8 cellular contexts compared by ENCODE assay signal in genomic region chr1:89781494-89782126, GRCh38. TPM values are rescaled to one million over a fixed set of nuclear protein-coding genes. Genes with fewer than 3 reads are reported as not detected.
DNase-seq lines count a peak whose midpoint lies in the region; ATAC-seq and TF ChIP-seq lines count a peak whose summit lies in the region.

No MANE protein-coding gene starts in this region.

- DNase-seq in CD4-positive, alpha-beta T cell: peak in 9 of 10 experiments; percentile 18 to 52 (median 35)
- DNase-seq in T-helper 2 cell treated with Interferon-gamma antibody and Interleukin-4, amounts not matched to agents 5 μg/mL and 100 μg/mL, for 36 hours (ENCODE audit: low spot score): peak; percentile 73
- DNase-seq in effector memory CD8-positive, alpha-beta T cell: peak; percentile 23 to 50 (median 27)
- DNase-seq in C1 segment of cervical spinal cord (lab: John Stamatoyannopoulos, UW) (no peak), cerebellar cortex (ENCODE audit: low spot score) (no peak), NCI-H1694 (lab: John Stamatoyannopoulos, UW) (no peak), GM19238 (ENCODE audit: insufficient read length, low spot score) (no peak)

- H3K27ac ChIP-seq in CD4-positive, alpha-beta T cell (ENCODE audit: low read depth, low read length): no peak overlapping the region

- intact Hi-C loops in CD4-positive, alpha-beta T cell (cut with DNase I, micrococcal nuclease): loop anchor here (2.0 kb wide), 2 partner anchors 23 to 205 kb away; no protein-coding TSS in a partner anchor

- H3K27ac Mint-ChIP-seq in CD4-positive, alpha-beta T cell: peak overlapping the region; percentile 54
- peak overlapping the region; percentile 24 for H3K27ac Mint-ChIP-seq in T-helper 2 cell treated with Interferon-gamma antibody and Interleukin-4, amounts not matched to agents 5 μg/mL and 100 μg/mL, for 36 hours
- peak overlapping the region in 1 of 2 donors; percentile 15 for H3K27ac Mint-ChIP-seq in effector memory CD8-positive, alpha-beta T cell

- CTCF ChIA-PET in CD4-positive, alpha-beta T cell (lab: Charles Lee): interaction anchor here (0.8 to 2.2 kb wide), 5 partner anchors 19 to 210 kb away, joined by 3 to 8 read pairs (median 4); no protein-coding TSS in a partner anchor

- H3K36me3 Mint-ChIP-seq in CD4-positive, alpha-beta T cell (ENCODE audit: low read depth): no peaks in the 10 kb centered on the region
- no peaks in the 10 kb centered on the region for H3K36me3 Mint-ChIP-seq in T-helper 2 cell treated with Interferon-gamma antibody and Interleukin-4, amounts not matched to agents 5 μg/mL and 100 μg/mL, for 36 hours (ENCODE audit: low read depth)
- H3K36me3 Mint-ChIP-seq in effector memory CD8-positive, alpha-beta T cell (ENCODE audit: insufficient read depth): peaks cover 3% of the 10 kb centered on the region

- no peak for TF ChIP-seq CTCF in CD4-positive, alpha-beta T cell (IDR thresholded peaks at IDR 0.05)

- peak; percentile 58 for ATAC-seq in CD4-positive, alpha-beta T cell (ENCODE audit: poor library complexity)
- ATAC-seq in GM21786 (IDR thresholded peaks at IDR 0.05; ENCODE audit: unreplicated experiment): peak; percentile 93
- peak; percentile 80 for ATAC-seq in effector memory CD8-positive, alpha-beta T cell (replicated peaks)

- H3K4me3 Mint-ChIP-seq in CD4-positive, alpha-beta T cell: peak overlapping the region; percentile 42
- H3K4me3 Mint-ChIP-seq in T-helper 2 cell treated with Interferon-gamma antibody and Interleukin-4, amounts not matched to agents 5 μg/mL and 100 μg/mL, for 36 hours: peak overlapping the region; percentile 39
- H3K4me3 Mint-ChIP-seq in effector memory CD8-positive, alpha-beta T cell: peak overlapping the region; percentile 6 to 20

- no peaks in the 10 kb centered on the region for H3K27me3 ChIP-seq in CD4-positive, alpha-beta T cell (ENCODE audit: control insufficient read depth, insufficient read depth, low read length)

- no peaks in the 10 kb centered on the region for H3K27me3 Mint-ChIP-seq in CD4-positive, alpha-beta T cell
- H3K27me3 Mint-ChIP-seq in T-helper 2 cell treated with Interferon-gamma antibody and Interleukin-4, amounts not matched to agents 5 μg/mL and 100 μg/mL, for 36 hours (ENCODE audit: low read depth): no peaks in the 10 kb centered on the region
- H3K27me3 Mint-ChIP-seq in effector memory CD8-positive, alpha-beta T cell: peaks cover 6 to 15% of the 10 kb centered on the region in 2 donors

- peaks cover 21% of the 10 kb centered on the region for H3K4me1 Mint-ChIP-seq in CD4-positive, alpha-beta T cell (ENCODE audit: low read depth)
- H3K4me1 Mint-ChIP-seq in T-helper 2 cell treated with Interferon-gamma antibody and Interleukin-4, amounts not matched to agents 5 μg/mL and 100 μg/mL, for 36 hours (ENCODE audit: low read depth): peaks cover 21% of the 10 kb centered on the region
- H3K4me1 Mint-ChIP-seq in effector memory CD8-positive, alpha-beta T cell (ENCODE audit: low read depth in 2 of 2): peaks cover 11 to 12% of the 10 kb centered on the region in 2 donors

- H3K9me3 ChIP-seq in CD4-positive, alpha-beta T cell (ENCODE audit: control insufficient read depth, low read length): no peaks in the 10 kb centered on the region

- no peaks in the 10 kb centered on the region for H3K9me3 Mint-ChIP-seq in CD4-positive, alpha-beta T cell
- no peaks in the 10 kb centered on the region for H3K9me3 Mint-ChIP-seq in T-helper 2 cell treated with Interferon-gamma antibody and Interleukin-4, amounts not matched to agents 5 μg/mL and 100 μg/mL, for 36 hours
- no peaks in the 10 kb centered on the region for H3K9me3 Mint-ChIP-seq in effector memory CD8-positive, alpha-beta T cell

- POLR2A ChIA-PET in CD4-positive, alpha-beta T cell (lab: Charles Lee): interaction anchor here (0.7 to 0.8 kb wide), 2 partner anchors 40 to 162 kb away, joined by 3 to 4 read pairs; no protein-coding TSS in a partner anchor

RNA-seq across cellular contexts. Expression of gene LRRC8D, which starts 39.2 kb away (rescaled TPM):
- total RNA-seq in CD4-positive, alpha-beta T cell: 10 to 100 TPM; 15.5 to 18.2 TPM

Comparison
In these comparisons a context has a peak if more than half of its experiments do, and no peak if none do; other contexts are left out.
1. DNase-seq: peak in CD4-positive, alpha-beta T cell (9 of 10), T-helper 2 cell treated with Interferon-gamma antibody and Interleukin-4, amounts not matched to agents 5 μg/mL and 100 μg/mL, for 36 hours (single experiment) and effector memory CD8-positive, alpha-beta T cell (3 of 3); none in C1 segment of cervical spinal cord (0 of 14), cerebellar cortex (single experiment), NCI-H1694 (single experiment) and GM19238 (single experiment).
2. Peak in every context shown above with its lines, with median percentiles within 50 percentile points of each other: ATAC-seq and H3K4me3 Mint-ChIP-seq.